In the genomic region with DNA sequence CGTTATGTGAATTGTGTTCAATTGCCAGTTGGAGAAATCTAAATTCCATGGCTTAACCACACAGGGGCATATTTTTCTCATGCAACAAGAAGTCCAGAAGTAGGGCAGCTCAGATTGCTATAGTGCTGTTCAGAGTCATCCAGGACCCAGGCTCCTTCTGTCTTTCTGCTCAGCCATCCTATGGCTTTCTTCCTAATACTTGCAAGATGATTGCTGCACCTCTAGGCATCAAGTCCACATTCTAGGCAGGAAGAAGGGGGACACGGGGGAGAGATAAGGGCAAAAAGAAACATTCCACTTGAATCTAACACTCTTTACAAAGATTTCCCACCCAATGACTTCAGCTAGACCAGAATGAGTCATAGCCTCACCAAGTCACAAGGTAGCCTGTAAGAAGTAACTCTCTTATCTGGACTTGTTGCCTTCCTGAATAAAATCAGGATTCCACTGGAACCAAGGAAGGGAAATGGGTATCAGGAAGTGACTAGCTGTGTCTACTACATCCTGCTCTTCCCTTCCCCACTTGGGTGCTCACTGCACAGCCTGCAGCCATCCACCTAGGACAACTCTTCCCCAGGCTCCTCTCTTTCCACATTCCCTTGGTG, we compare ENCODE assay signal across 1 cellular context.
TF ChIP-seq lines count a peak whose summit lies in the region.

No MANE protein-coding gene starts in this region.

TF ChIP-seq in endothelial cell of umbilical vein, 7 proteins besides CTCF, POLR2A, EP300 and RAD21 (continued from another document):
- peak; percentile 97 for TF ChIP-seq FOS (IDR thresholded peaks at IDR 0.05; ENCODE audit: borderline replicate concordance, insufficient read depth, low read length)
- no peak for TF ChIP-seq EZH2 (IDR thresholded peaks at IDR 0.05; ENCODE audit: borderline replicate concordance, low read depth, low read length, severe bottlenecking)
